Comparison of ENCODE assay signal across 1 cellular context in the genomic region with DNA sequence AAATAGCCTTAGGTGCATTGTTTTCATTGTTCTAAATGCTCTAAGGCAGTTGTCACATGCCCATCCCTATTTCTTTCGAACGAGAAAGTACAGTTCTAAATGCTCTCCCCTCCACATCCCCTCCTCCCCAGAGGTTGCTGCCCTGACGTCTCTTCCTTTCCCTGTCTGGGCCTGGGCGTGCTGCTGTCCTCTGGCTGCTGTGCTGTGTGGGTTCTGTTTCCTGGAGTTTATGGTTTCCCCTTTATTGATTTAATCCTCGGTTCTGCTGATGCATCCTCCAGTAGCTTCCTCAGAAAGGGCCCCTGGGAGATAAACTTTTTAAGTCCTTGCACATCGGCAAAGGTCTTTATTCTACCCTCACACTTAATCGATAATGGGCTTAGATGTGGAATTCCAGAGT.
TF ChIP-seq lines count a peak whose summit lies in the region.

No MANE protein-coding gene starts in this region.

TF ChIP-seq in SK-N-SH treated with all-trans-retinoic acid at 6 μM for 48 hours, 23 proteins besides CTCF, POLR2A, EP300 and RAD21 (continued from another document):
- no peak for TF ChIP-seq TSHZ2 (CRISPR knock-in tag; IDR thresholded peaks at IDR 0.05)
- no peak for TF ChIP-seq ISL1 (CRISPR knock-in tag; IDR thresholded peaks at IDR 0.05)
